22 cellular contexts compared by ENCODE assay signal in genomic region chr6:44721954-44722578, GRCh38.
"Had no signal": no experiment of that assay in that cellular context is flagged by ENCODE, and none has a peak within 500 bp of the region (broad histone marks: within the 10 kb centered on the region; RNA-seq: fewer than 3 reads in every experiment).

No MANE protein-coding gene starts in this region.

- H3K9me3 Mint-ChIP-seq: naive B cell; nephron; stimulated activated naive B cell treated with anti-CD40 and anti-IgM and Interleukin-4, amounts not matched to agents 10 μg/mL and 1 μg/mL and 100 μg/mL, for 72 hours; stimulated activated naive CD8-positive, alpha-beta T cell treated with anti-CD3 and anti-CD28 coated beads, Interleukin-15, amount 100 ng/mL, for 72 hours had no signal

- H3K27me3 Mint-ChIP-seq: progenitor cell of endocrine pancreas; stimulated activated naive B cell treated with anti-CD40 and anti-IgM and Interleukin-4, amounts not matched to agents 10 μg/mL and 1 μg/mL and 100 μg/mL, for 72 hours; stimulated activated naive CD8-positive, alpha-beta T cell treated with anti-CD3 and anti-CD28 coated beads, Interleukin-15, amount 100 ng/mL, for 72 hours had no signal

- ATAC-seq: esophagus mucosa; left lobe of liver; pancreas; right lobe of liver; stimulated activated naive B cell treated with anti-CD40 and anti-IgM and Interleukin-4, amounts not matched to agents 10 μg/mL and 1 μg/mL and 100 μg/mL, for 72 hours; stimulated activated naive CD8-positive, alpha-beta T cell treated with anti-CD3 and anti-CD28 coated beads, Interleukin-15, amount 100 ng/mL, for 72 hours had no signal

- H3K36me3 ChIP-seq: heart right ventricle, pancreas, right lobe of liver, spleen, transverse colon had no signal

- DNase-seq: effector memory CD4-positive, alpha-beta T cell; heart right ventricle; hypothalamus; kidney glomerular epithelial cell; mesenchymal stem cell; naive B cell; occipital lobe; pancreas; right lobe of liver; spleen; stimulated activated CD4-positive, alpha-beta T cell treated with anti-CD3 and anti-CD28 coated beads, Interleukin-15, amount 100 ng/mL, for 24 hours; stimulated activated CD4-positive, alpha-beta T cell treated with anti-CD3 and anti-CD28 coated beads, Interleukin-1b, Interleukin-23, amount 100 ng/mL, for 48 hours; stimulated activated CD4-positive, alpha-beta T cell treated with anti-CD3 and anti-CD28 coated beads, Interleukin-4, amount 100 ng/mL, for 24 hours; stimulated activated naive B cell treated with anti-CD40 and anti-IgM and Interleukin-4, amounts not matched to agents 10 μg/mL and 1 μg/mL and 100 μg/mL, for 72 hours; stimulated activated naive CD8-positive, alpha-beta T cell treated with anti-CD3 and anti-CD28 coated beads, Interleukin-15, amount 100 ng/mL, for 72 hours; testis; transverse colon had no signal

- H3K9me3 ChIP-seq: heart right ventricle, pancreas, right lobe of liver, spleen, testis, transverse colon had no signal

- H3K27ac ChIP-seq: heart right ventricle, pancreas, right lobe of liver, spleen, testis, transverse colon had no signal

- H3K4me3 ChIP-seq: heart right ventricle, lung, pancreas, right lobe of liver, spleen, testis, transverse colon had no signal

- H3K4me1 Mint-ChIP-seq: naive B cell; stimulated activated naive B cell treated with anti-CD40 and anti-IgM and Interleukin-4, amounts not matched to agents 10 μg/mL and 1 μg/mL and 100 μg/mL, for 72 hours; stimulated activated naive CD8-positive, alpha-beta T cell treated with anti-CD3 and anti-CD28 coated beads, Interleukin-15, amount 100 ng/mL, for 72 hours had no signal

- H3K4me3 Mint-ChIP-seq: naive B cell; nephron; stimulated activated naive B cell treated with anti-CD40 and anti-IgM and Interleukin-4, amounts not matched to agents 10 μg/mL and 1 μg/mL and 100 μg/mL, for 72 hours; stimulated activated naive CD8-positive, alpha-beta T cell treated with anti-CD3 and anti-CD28 coated beads, Interleukin-15, amount 100 ng/mL, for 72 hours had no signal

- H3K36me3 Mint-ChIP-seq: naive B cell; stimulated activated naive B cell treated with anti-CD40 and anti-IgM and Interleukin-4, amounts not matched to agents 10 μg/mL and 1 μg/mL and 100 μg/mL, for 72 hours had no signal

- H3K27ac Mint-ChIP-seq: naive B cell; nephron; progenitor cell of endocrine pancreas; stimulated activated naive B cell treated with anti-CD40 and anti-IgM and Interleukin-4, amounts not matched to agents 10 μg/mL and 1 μg/mL and 100 μg/mL, for 72 hours; stimulated activated naive CD8-positive, alpha-beta T cell treated with anti-CD3 and anti-CD28 coated beads, Interleukin-15, amount 100 ng/mL, for 72 hours had no signal

- H3K27me3 ChIP-seq: pancreas, right lobe of liver, spleen, testis, transverse colon had no signal

- H3K4me1 ChIP-seq: pancreas, right lobe of liver, testis, transverse colon had no signal
